9 cellular contexts compared by ENCODE assay signal in the genomic region with DNA sequence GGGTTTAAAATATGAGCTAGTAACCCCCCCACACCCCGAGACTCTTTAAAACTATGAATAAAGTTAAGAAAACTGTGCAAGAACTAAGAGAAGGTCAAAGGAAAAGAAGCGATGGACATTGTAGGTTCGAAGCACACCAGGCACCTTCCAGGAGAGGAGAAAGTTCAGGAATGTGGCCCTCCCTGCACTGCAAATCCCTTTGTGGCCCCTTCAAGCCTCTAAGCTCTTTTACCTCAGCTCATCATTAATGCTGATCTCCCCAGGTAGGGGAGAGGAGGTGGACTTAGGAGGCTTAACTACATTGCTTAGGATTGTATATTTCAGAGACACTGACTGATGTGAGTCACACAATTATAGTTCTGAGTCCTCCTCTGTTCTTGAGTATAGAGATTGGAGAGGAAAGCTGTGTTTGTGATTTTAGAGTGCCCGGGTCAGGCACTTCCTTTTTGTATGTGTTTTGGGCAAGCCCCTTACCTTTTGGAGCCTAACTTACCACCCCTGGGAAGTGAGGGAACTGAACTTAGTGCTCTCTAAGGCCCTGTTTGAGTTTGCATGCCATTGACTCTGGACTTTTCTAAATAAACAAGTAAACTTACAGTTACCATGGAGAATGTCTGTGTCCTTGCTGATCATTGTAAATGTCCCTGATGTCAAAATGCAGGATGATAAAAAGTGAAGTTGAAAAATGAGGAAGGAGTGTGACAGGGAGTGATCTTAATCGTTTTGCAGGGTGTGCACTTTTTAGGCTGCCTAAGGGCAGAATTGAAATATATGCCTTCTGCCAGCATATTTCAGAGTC.
DNase-seq lines count a peak whose midpoint lies in the region; ATAC-seq, FAIRE-seq and TF ChIP-seq lines count a peak whose summit lies in the region.
"Had no signal": no experiment of that assay in that cellular context is flagged by ENCODE, and none has a peak within 500 bp of the region (broad histone marks: within the 10 kb centered on the region; RNA-seq: fewer than 3 reads in every experiment).

No MANE protein-coding gene starts in this region.

- intact Hi-C loops in ascending aorta (cut with DNase I) = no loop called here
- intact Hi-C loops in CD4-positive, alpha-beta T cell (cut with DNase I, micrococcal nuclease) = no loop called here

- no peaks in the 10 kb centered on the region for H3K9me3 ChIP-seq in ascending aorta
- peaks cover 0 to 1% of the 10 kb centered on the region in 2 donors for H3K9me3 ChIP-seq in lung (ENCODE audit: control insufficient read depth in 2 of 2, insufficient read depth in 1 of 2, low read length in 1 of 2)
- no peaks in the 10 kb centered on the region for H3K9me3 ChIP-seq in CD4-positive, alpha-beta T cell (ENCODE audit: control insufficient read depth, low read length)
- no peaks in the 10 kb centered on the region for H3K9me3 ChIP-seq in hepatocyte (ENCODE audit: low read depth)

- no peaks in the 10 kb centered on the region for H3K79me2 ChIP-seq in hepatocyte

- H3K9me2 ChIP-seq in hepatocyte (replicated peaks; ENCODE audit: insufficient read depth) = peaks cover 3% of the 10 kb centered on the region

- no peaks in the 10 kb centered on the region for H3K9me3 Mint-ChIP-seq in stimulated activated naive CD8-positive, alpha-beta T cell treated with anti-CD3 and anti-CD28 coated beads, Interleukin-15, amount 100 ng/mL, for 72 hours
- no peaks in the 10 kb centered on the region for H3K9me3 Mint-ChIP-seq in CD4-positive, alpha-beta T cell
- H3K9me3 Mint-ChIP-seq: activated CD4-positive, alpha-beta memory T cell treated with anti-CD3 and anti-CD28 coated beads, Interleukin-2, amount 10 ng/mL, durations not matched to agents 7 days and 5 days had no signal

- H3K4me1 ChIP-seq in ascending aorta = no peaks in the 10 kb centered on the region
- H3K4me1 ChIP-seq in lung (ENCODE audit: control insufficient read depth in 2 of 2, insufficient read depth in 2 of 2, low read length in 2 of 2) = no peaks in the 10 kb centered on the region
- peaks cover 4% of the 10 kb centered on the region for H3K4me1 ChIP-seq in hepatocyte (ENCODE audit: insufficient read depth)

- peak overlapping the region; percentile 42 to 53 for H3K27ac ChIP-seq in ascending aorta
- H3K27ac ChIP-seq in lung (ENCODE audit: low read depth in 1 of 2, low read length in 1 of 2) = peak overlapping the region in 1 of 2 donors; percentile 80
- no peak overlapping the region for H3K27ac ChIP-seq in CD4-positive, alpha-beta T cell (ENCODE audit: low read depth, low read length)
- no peak overlapping the region for H3K27ac ChIP-seq in hepatocyte

- no peak overlapping the region for H3K4me3 Mint-ChIP-seq in stimulated activated naive CD8-positive, alpha-beta T cell treated with anti-CD3 and anti-CD28 coated beads, Interleukin-15, amount 100 ng/mL, for 72 hours
- no peak overlapping the region for H3K4me3 Mint-ChIP-seq in CD4-positive, alpha-beta T cell
- H3K4me3 Mint-ChIP-seq: activated CD4-positive, alpha-beta memory T cell treated with anti-CD3 and anti-CD28 coated beads, Interleukin-2, amount 10 ng/mL, durations not matched to agents 7 days and 5 days had no signal

- CTCF ChIA-PET in CD4-positive, alpha-beta T cell (lab: Charles Lee) = no interaction called here

- no peak overlapping the region for H2AFZ ChIP-seq in hepatocyte

- H3K4me1 Mint-ChIP-seq in stimulated activated naive CD8-positive, alpha-beta T cell treated with anti-CD3 and anti-CD28 coated beads, Interleukin-15, amount 100 ng/mL, for 72 hours = no peaks in the 10 kb centered on the region
- H3K4me1 Mint-ChIP-seq in CD4-positive, alpha-beta T cell (ENCODE audit: low read depth) = no peaks in the 10 kb centered on the region

- H3K27me3 Mint-ChIP-seq in stimulated activated naive CD8-positive, alpha-beta T cell treated with anti-CD3 and anti-CD28 coated beads, Interleukin-15, amount 100 ng/mL, for 72 hours = peaks cover 24% of the 10 kb centered on the region
- no peaks in the 10 kb centered on the region for H3K27me3 Mint-ChIP-seq in CD4-positive, alpha-beta T cell

- ATAC-seq in stimulated activated naive CD8-positive, alpha-beta T cell treated with anti-CD3 and anti-CD28 coated beads, Interleukin-15, amount 100 ng/mL, for 72 hours = peak; percentile 39
- ATAC-seq in stimulated activated naive CD8-positive, alpha-beta T cell treated with anti-CD3 and anti-CD28 coated beads, Interleukin-15, Interleukin-2, amounts not matched to agents 100 U/mL and 50 U/mL, for 24 hours = no peak
- peak; percentile 55 for ATAC-seq in lung (ENCODE audit: insufficient read depth, low FRiP score)
- no peak for ATAC-seq in CD4-positive, alpha-beta T cell (ENCODE audit: poor library complexity)

- no peaks in the 10 kb centered on the region for H4K20me1 ChIP-seq in hepatocyte (ENCODE audit: insufficient read depth, poor library complexity, severe bottlenecking)

- no peak overlapping the region for H3K4me2 ChIP-seq in hepatocyte

- POLR2A ChIA-PET in CD4-positive, alpha-beta T cell (lab: Charles Lee) = interaction anchor here (0.6 kb wide), 1 partner anchor 822 kb away, joined by 3 read pairs; no protein-coding TSS in a partner anchor

- H3K4me3 ChIP-seq in ascending aorta (no peak overlapping the region), lung (no peak overlapping the region), hepatocyte (no peak overlapping the region)

- H3K27me3 ChIP-seq in ascending aorta (no peaks in the 10 kb centered on the region), lung (ENCODE audit: control insufficient read depth, insufficient read depth) (no peaks in the 10 kb centered on the region), hepatocyte (no peaks in the 10 kb centered on the region)
- no peaks in the 10 kb centered on the region for H3K27me3 ChIP-seq in CD4-positive, alpha-beta T cell (ENCODE audit: control insufficient read depth, insufficient read depth, low read length)

- 64 to 73% methylated on average over 5 of the region's 5 CpGs for WGBS in lung, 2 donors
- WGBS in hepatocyte (ENCODE audit: low lambda C conversion rate, missing lambda C conversion rate) = 78% methylated on average over 5 of the region's 5 CpGs

- no peak for FAIRE-seq in urothelium cell line (lab: Jason Lieb, UNC)

- DNase-seq in stimulated activated naive CD8-positive, alpha-beta T cell treated with anti-CD3 and anti-CD28 coated beads, Interleukin-15, amount 100 ng/mL, for 72 hours = no peak
- DNase-seq in stimulated activated naive CD8-positive, alpha-beta T cell treated with anti-CD3 and anti-CD28 coated beads, Interleukin-15, Interleukin-2, amounts not matched to agents 100 U/mL and 50 U/mL, for 24 hours = no peak
- DNase-seq in ascending aorta (ENCODE audit: low spot score in 2 of 2) (no peak), lung (ENCODE audit: low spot score) (no peak), urothelium cell line (ENCODE audit: low spot score) (no peak), NCI-H1930 (lab: John Stamatoyannopoulos, UW) (no peak), hepatocyte (ENCODE audit: low spot score) (no peak)
- no peak for DNase-seq in CD4-positive, alpha-beta T cell
- DNase-seq: activated CD4-positive, alpha-beta memory T cell treated with anti-CD3 and anti-CD28 coated beads, Interleukin-2, amount 10 ng/mL, durations not matched to agents 7 days and 5 days had no signal

- no peaks in the 10 kb centered on the region for H3K36me3 ChIP-seq in ascending aorta
- no peaks in the 10 kb centered on the region for H3K36me3 ChIP-seq in lung (ENCODE audit: control insufficient read depth in 2 of 2, insufficient read depth in 2 of 2, low read length in 2 of 2)
- no peaks in the 10 kb centered on the region for H3K36me3 ChIP-seq in hepatocyte (replicated peaks; ENCODE audit: insufficient read depth, low read depth)

- H3K27ac Mint-ChIP-seq in stimulated activated naive CD8-positive, alpha-beta T cell treated with anti-CD3 and anti-CD28 coated beads, Interleukin-15, amount 100 ng/mL, for 72 hours = no peak overlapping the region
- no peak overlapping the region for H3K27ac Mint-ChIP-seq in CD4-positive, alpha-beta T cell
- H3K27ac Mint-ChIP-seq: activated CD4-positive, alpha-beta memory T cell treated with anti-CD3 and anti-CD28 coated beads, Interleukin-2, amount 10 ng/mL, durations not matched to agents 7 days and 5 days had no signal

- TF ChIP-seq CTCF in ascending aorta (IDR thresholded peaks at IDR 0.05) (no peak), lung (IDR thresholded peaks at IDR 0.05; ENCODE audit: control extremely low read depth, extremely low read depth) (no peak), hepatocyte (IDR thresholded peaks at IDR 0.05; ENCODE audit: poor library complexity) (no peak)
- no peak for TF ChIP-seq CTCF in CD4-positive, alpha-beta T cell (IDR thresholded peaks at IDR 0.05)

- H3K36me3 Mint-ChIP-seq in CD4-positive, alpha-beta T cell (ENCODE audit: low read depth) = no peaks in the 10 kb centered on the region

Comparison
In these comparisons a context has a peak if more than half of its experiments do, and no peak if none do; other contexts are left out.
1. ATAC-seq: peak in stimulated activated naive CD8-positive, alpha-beta T cell treated with anti-CD3 and anti-CD28 coated beads, Interleukin-15, amount 100 ng/mL, for 72 hours (single experiment) and lung (single experiment); none in stimulated activated naive CD8-positive, alpha-beta T cell treated with anti-CD3 and anti-CD28 coated beads, Interleukin-15, Interleukin-2, amounts not matched to agents 100 U/mL and 50 U/mL, for 24 hours (single experiment) and CD4-positive, alpha-beta T cell (single experiment).
2. H3K27ac ChIP-seq: peak in ascending aorta (2 of 2); none in CD4-positive, alpha-beta T cell (single experiment) and hepatocyte (single experiment).